1 cellular context compared by ENCODE assay signal in genomic region chr4:91961504-91961903, GRCh38.
TF ChIP-seq lines count a peak whose summit lies in the region.

No MANE protein-coding gene starts in this region.

TF ChIP-seq in SK-N-SH treated with all-trans-retinoic acid at 6 μM for 48 hours, 23 proteins besides CTCF, POLR2A, EP300 and RAD21 (continued from another document):
- TF ChIP-seq, protein P1, sequence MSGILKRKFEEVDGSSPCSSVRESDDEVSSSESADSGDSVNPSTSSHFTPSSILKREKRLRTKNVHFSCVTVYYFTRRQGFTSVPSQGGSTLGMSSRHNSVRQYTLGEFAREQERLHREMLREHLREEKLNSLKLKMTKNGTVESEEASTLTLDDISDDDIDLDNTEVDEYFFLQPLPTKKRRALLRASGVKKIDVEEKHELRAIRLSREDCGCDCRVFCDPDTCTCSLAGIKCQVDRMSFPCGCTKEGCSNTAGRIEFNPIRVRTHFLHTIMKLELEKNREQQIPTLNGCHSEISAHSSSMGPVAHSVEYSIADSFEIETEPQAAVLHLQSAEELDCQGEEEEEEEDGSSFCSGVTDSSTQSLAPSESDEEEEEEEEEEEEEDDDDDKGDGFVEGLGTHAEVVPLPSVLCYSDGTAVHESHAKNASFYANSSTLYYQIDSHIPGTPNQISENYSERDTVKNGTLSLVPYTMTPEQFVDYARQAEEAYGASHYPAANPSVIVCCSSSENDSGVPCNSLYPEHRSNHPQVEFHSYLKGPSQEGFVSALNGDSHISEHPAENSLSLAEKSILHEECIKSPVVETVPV (CRISPR knock-in tag; IDR thresholded peaks at IDR 0.05): no peak
- TF ChIP-seq PPARA (CRISPR knock-in tag; IDR thresholded peaks at IDR 0.05; ENCODE audit: borderline replicate concordance) (no peak), OSR1 (CRISPR knock-in tag; IDR thresholded peaks at IDR 0.05) (no peak), ZNF8 (CRISPR knock-in tag; IDR thresholded peaks at IDR 0.05) (no peak), POU6F1 (CRISPR knock-in tag; IDR thresholded peaks at IDR 0.05; ENCODE audit: borderline replicate concordance, low read depth) (no peak), ZNF565 (CRISPR knock-in tag; conservative IDR thresholded peaks at IDR 0.05; ENCODE audit: low read depth) (no peak), ARNTL (CRISPR knock-in tag; IDR thresholded peaks at IDR 0.05; ENCODE audit: borderline replicate concordance, low read depth) (no peak), TOX (CRISPR knock-in tag; IDR thresholded peaks at IDR 0.05; ENCODE audit: borderline replicate concordance) (no peak), SNAI2 (CRISPR knock-in tag; IDR thresholded peaks at IDR 0.05) (no peak), RARB (CRISPR knock-in tag; IDR thresholded peaks at IDR 0.05) (no peak), CSDC2 (CRISPR knock-in tag; IDR thresholded peaks at IDR 0.05) (no peak), BACH2 (CRISPR knock-in tag; IDR thresholded peaks at IDR 0.05; ENCODE audit: borderline replicate concordance) (no peak)
